In the genomic region with DNA sequence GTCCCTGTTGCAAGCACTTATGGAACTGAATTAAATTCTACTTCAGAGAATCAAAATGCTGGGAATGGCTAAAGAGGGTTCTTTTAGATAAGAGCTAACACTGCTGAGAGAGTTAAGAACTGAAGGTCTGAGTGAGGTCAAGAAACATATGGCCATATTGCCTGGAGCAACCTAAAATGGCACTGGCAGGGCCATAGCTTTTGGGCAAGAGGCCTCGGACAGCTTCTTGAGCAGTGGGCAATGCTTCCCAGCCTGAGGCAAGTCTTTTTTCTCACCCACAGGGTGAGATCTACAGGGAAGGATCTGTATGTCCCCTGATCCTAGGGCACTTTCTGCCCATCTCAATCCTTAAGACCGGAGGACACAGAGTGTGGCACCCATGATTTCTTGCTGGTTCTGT, we compare ENCODE assay signal across 22 cellular contexts.
"Had no signal": no experiment of that assay in that cellular context is flagged by ENCODE, and none has a peak within 500 bp of the region (broad histone marks: within the 10 kb centered on the region; RNA-seq: fewer than 3 reads in every experiment).

No MANE protein-coding gene starts in this region.

- H3K27me3 ChIP-seq: esophagus muscularis mucosa, sigmoid colon, vagina had no signal

- H3K9ac ChIP-seq: neural progenitor cell had no signal

- H3K4me3 ChIP-seq: esophagus muscularis mucosa, lower lobe of right lung, neural progenitor cell, sigmoid colon, thoracic aorta, vagina had no signal

- H3K4me1 ChIP-seq: neural progenitor cell, vagina had no signal

- ATAC-seq: lower lobe of right lung; naive thymus-derived CD8-positive, alpha-beta T cell; stimulated activated naive B cell treated with anti-CD40 and anti-IgM and Interleukin-4, amounts not matched to agents 10 μg/mL and 1 μg/mL and 100 μg/mL, for 72 hours; WTC11 had no signal

- DNase-seq: activated CD4-positive, alpha-beta T cell treated with anti-CD3 and anti-CD28 coated beads, Interleukin-2, amount 50 U/mL, for 4 hours; activated CD8-positive, alpha-beta memory T cell treated with anti-CD3 and anti-CD28 coated beads for 24 hours; activated CD8-positive, alpha-beta memory T cell treated with anti-CD3 and anti-CD28 coated beads, Interleukin-2, amount 50 U/mL, for 48 hours; activated naive CD4-positive, alpha-beta T cell treated with Interleukin-2 at 50 U/mL for 16 hours; activated naive CD8-positive, alpha-beta T cell treated with anti-CD3 and anti-CD28 coated beads for 36 hours; activated T-cell treated with anti-CD3 and anti-CD28 coated beads, Interleukin-2, amount 50 U/mL, for 48 hours; amniotic stem cell; effector memory CD4-positive, alpha-beta T cell; kidney; lower lobe of right lung; naive thymus-derived CD8-positive, alpha-beta T cell; retina; sigmoid colon; stimulated activated CD4-positive, alpha-beta T cell treated with anti-CD3 and anti-CD28 coated beads, Interleukin-2, amount 100 ng/mL, for 48 hours; stimulated activated CD8-positive, alpha-beta memory T cell treated with anti-CD3 and anti-CD28 coated beads, Interleukin-4, amount 100 ng/mL, for 48 hours; stimulated activated naive B cell treated with anti-CD40 and anti-IgM and Interleukin-4, amounts not matched to agents 10 μg/mL and 1 μg/mL and 100 μg/mL, for 72 hours; T1000 had no signal

- H3K9me3 ChIP-seq: esophagus muscularis mucosa, lower lobe of right lung, sigmoid colon, thoracic aorta, vagina had no signal

- H3K27ac ChIP-seq: lower lobe of right lung, neural progenitor cell, sigmoid colon, thoracic aorta, vagina had no signal

- H3K4me2 ChIP-seq: neural progenitor cell had no signal

- H2AFZ ChIP-seq: neural progenitor cell had no signal

- H3K36me3 ChIP-seq: esophagus muscularis mucosa, lower lobe of right lung, neural progenitor cell, sigmoid colon, thoracic aorta, vagina had no signal
